In the genomic region with DNA sequence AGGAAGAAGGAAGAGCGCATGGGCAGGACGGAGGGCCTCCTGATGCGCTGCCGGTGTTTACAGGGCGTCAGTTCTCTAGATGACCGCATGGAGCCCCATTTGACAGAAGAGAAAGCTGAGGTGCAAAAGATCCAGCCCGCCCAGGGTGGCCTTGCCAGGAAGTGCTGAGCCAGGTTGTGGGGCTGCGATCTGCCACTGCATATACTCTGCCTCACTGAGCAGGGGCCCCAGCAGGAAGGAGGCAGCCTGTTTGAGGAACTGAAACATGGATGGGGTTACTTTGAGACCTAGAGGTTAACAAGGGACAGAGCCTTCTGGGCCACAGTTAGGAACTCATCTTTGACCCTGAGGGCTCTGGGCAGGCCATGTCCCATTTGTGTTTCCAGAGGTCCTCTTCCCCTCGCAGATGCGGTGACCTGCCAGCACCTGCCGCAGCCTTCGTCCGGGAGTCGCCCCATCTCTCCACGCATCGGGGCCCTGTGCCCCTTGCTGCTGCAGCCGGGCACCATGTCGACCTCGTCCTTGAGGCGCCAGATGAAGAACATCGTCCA, we compare ENCODE assay signal across 8 cellular contexts. TPM values are rescaled to one million over a fixed set of nuclear protein-coding genes. Genes with fewer than 3 reads are reported as not detected.
DNase-seq lines count a peak whose midpoint lies in the region; ATAC-seq and TF ChIP-seq lines count a peak whose summit lies in the region.

No MANE protein-coding gene starts in this region.

- H3K36me3 Mint-ChIP-seq in endodermal cell (ENCODE audit: low read depth) = peaks cover 45% of the 10 kb centered on the region

- H3K4me3 ChIP-seq in endodermal cell (ENCODE audit: low read length) (peak overlapping the region; percentile 88), coronary artery (no peak overlapping the region)

- DNase-seq in GM10266 (ENCODE audit: extremely low spot score) (peak; percentile 87), endodermal cell (no peak), coronary artery (ENCODE audit: low spot score) (no peak), NCI-H524 treated with DMSO at 0.1 percent for 48 hours (lab: John Stamatoyannopoulos, UW) (no peak), NCI-H2107 treated with DMSO at 0.1 percent for 48 hours (lab: John Stamatoyannopoulos, UW; ENCODE audit: unreplicated experiment) (no peak)
- DNase-seq in stimulated activated naive CD8-positive, alpha-beta T cell treated with anti-CD3 and anti-CD28 coated beads, Interleukin-15, Interleukin-2, amounts not matched to agents 100 U/mL and 50 U/mL, for 24 hours = peak; percentile 34

- H3K27ac Mint-ChIP-seq in endodermal cell = peak overlapping the region; percentile 77

- no peaks in the 10 kb centered on the region for H3K9me3 Mint-ChIP-seq in endodermal cell

- TF ChIP-seq CTCF in GM10266 (IDR thresholded peaks at IDR 0.05; ENCODE audit: control insufficient read depth, insufficient read depth, low read depth, missing control alignments) = peak; percentile 25
- no peak for TF ChIP-seq CTCF in endodermal cell (conservative IDR thresholded peaks at IDR 0.05)
- no peak for TF ChIP-seq CTCF in coronary artery (IDR thresholded peaks at IDR 0.05)

- no peaks in the 10 kb centered on the region for H3K9me3 ChIP-seq in endodermal cell (ENCODE audit: control insufficient read depth, low read length)

- peaks cover 43% of the 10 kb centered on the region for H3K36me3 ChIP-seq in endodermal cell (ENCODE audit: control insufficient read depth, insufficient read depth, low read length)

- H3K4me1 Mint-ChIP-seq in endodermal cell = peaks cover 28% of the 10 kb centered on the region

- ATAC-seq in GM19468 (IDR thresholded peaks at IDR 0.05; ENCODE audit: extremely low read depth, unreplicated experiment) (peak; percentile 61), HG03520 (IDR thresholded peaks at IDR 0.05; ENCODE audit: unreplicated experiment) (peak; percentile 62)
- ATAC-seq in stimulated activated naive CD8-positive, alpha-beta T cell treated with anti-CD3 and anti-CD28 coated beads, Interleukin-15, Interleukin-2, amounts not matched to agents 100 U/mL and 50 U/mL, for 24 hours = no peak

- H3K27me3 Mint-ChIP-seq in endodermal cell (ENCODE audit: insufficient read depth) = no peaks in the 10 kb centered on the region

- H3K27ac ChIP-seq in endodermal cell (ENCODE audit: low read depth, low read length) = no peak overlapping the region
- peak overlapping the region in 1 of 2 donors; percentile 57 for H3K27ac ChIP-seq in coronary artery

- peaks cover 3% of the 10 kb centered on the region for H3K4me1 ChIP-seq in endodermal cell (ENCODE audit: control insufficient read depth, insufficient read depth, low read length)

- 96% methylated on average over 15 to 21 of the region's 21 CpGs for WGBS in endodermal cell (ENCODE audit: insufficient coverage in 1 of 2, insufficient read length in 1 of 2), 2 experiments

- peak overlapping the region; percentile 4 for H3K9ac ChIP-seq in endodermal cell (ENCODE audit: extremely low read depth, low read length, poor library complexity, severe bottlenecking)

- no peaks in the 10 kb centered on the region for H3K27me3 ChIP-seq in endodermal cell (ENCODE audit: control insufficient read depth, insufficient read depth, low read length, poor library complexity, severe bottlenecking)

- H3K4me3 Mint-ChIP-seq in endodermal cell = no peak overlapping the region

RNA-seq across cellular contexts. Expression of gene EPN1, which starts 3.2 kb away (rescaled TPM):
- 100 to 1,000 TPM; 148 to 149 TPM for total RNA-seq in endodermal cell
- 79.8 TPM for polyA plus RNA-seq in endodermal cell (2013, experiment 1 of 2)
- 73.0 TPM for polyA plus RNA-seq in endodermal cell (2013, experiment 2 of 2)

RNA-seq across cellular contexts. Expression of gene U2AF2, which starts 23.4 kb away (rescaled TPM):
- 100 to 1,000 TPM; 264 to 293 TPM for total RNA-seq in endodermal cell
- 180 TPM for polyA plus RNA-seq in endodermal cell (2013, experiment 1 of 2)
- 161 TPM for polyA plus RNA-seq in endodermal cell (2013, experiment 2 of 2)

RNA-seq across cellular contexts. Expression of gene CCDC106, which starts 30.2 kb away (rescaled TPM):
- 10 to 100 TPM; 18.0 to 24.9 TPM for total RNA-seq in endodermal cell
- 16.2 TPM for polyA plus RNA-seq in endodermal cell (2013, experiment 1 of 2)
- polyA plus RNA-seq in endodermal cell (2013, experiment 2 of 2) = 14.6 TPM

RNA-seq across cellular contexts. Expression of gene ZNF581, which starts 34.7 kb away (rescaled TPM):
- total RNA-seq in endodermal cell = 10 to 100 TPM; 47.2 to 48.7 TPM
- polyA plus RNA-seq in endodermal cell (2013, experiment 1 of 2) = 41.7 TPM
- 38.5 TPM for polyA plus RNA-seq in endodermal cell (2013, experiment 2 of 2)

RNA-seq across cellular contexts. Expression of gene ZNF580, which starts 37.4 kb away (rescaled TPM):
- total RNA-seq in endodermal cell = 10 to 100 TPM; 27.3 to 38.6 TPM
- polyA plus RNA-seq in endodermal cell (2013, experiment 1 of 2) = 35.6 TPM
- 31.7 TPM for polyA plus RNA-seq in endodermal cell (2013, experiment 2 of 2)

Comparison
In these comparisons a context has a peak if more than half of its experiments do, and no peak if none do; other contexts are left out.
1. DNase-seq: peak in GM10266 (single experiment) and stimulated activated naive CD8-positive, alpha-beta T cell treated with anti-CD3 and anti-CD28 coated beads, Interleukin-15, Interleukin-2, amounts not matched to agents 100 U/mL and 50 U/mL, for 24 hours (single experiment); none in endodermal cell (single experiment), coronary artery (single experiment), NCI-H524 treated with DMSO at 0.1 percent for 48 hours (single experiment) and NCI-H2107 treated with DMSO at 0.1 percent for 48 hours (single experiment).